ENCODE assay signal across 12 cellular contexts in genomic region chr3:37904614-37905047, GRCh38. TPM values are rescaled to one million over a fixed set of nuclear protein-coding genes. Genes with fewer than 3 reads are reported as not detected.
DNase-seq lines count a peak whose midpoint lies in the region; ATAC-seq and TF ChIP-seq lines count a peak whose summit lies in the region.
"Had no signal": no experiment of that assay in that cellular context is flagged by ENCODE, and none has a peak within 500 bp of the region (broad histone marks: within the 10 kb centered on the region; RNA-seq: fewer than 3 reads in every experiment).

No MANE protein-coding gene starts in this region.

- H3K27me3 ChIP-seq in GM23338 (ENCODE audit: insufficient read depth) = no peaks in the 10 kb centered on the region
- H3K27me3 ChIP-seq in smooth muscle cell (ENCODE audit: low read depth) = no peaks in the 10 kb centered on the region
- no peaks in the 10 kb centered on the region for H3K27me3 ChIP-seq in osteoblast (ENCODE audit: insufficient read depth, low read length)
- H3K27me3 ChIP-seq: ovary, SJSA1 had no signal

- no peaks in the 10 kb centered on the region for H3K9me3 Mint-ChIP-seq in GM23338
- H3K9me3 Mint-ChIP-seq in WTC11 = no peaks in the 10 kb centered on the region
- H3K9me3 Mint-ChIP-seq in activated naive CD4-positive, alpha-beta T cell treated with anti-CD3 and anti-CD28 coated beads, Interleukin-2, amount 50 U/mL, for 72 hours = no peaks in the 10 kb centered on the region

- H3K4me2 ChIP-seq in GM23338 (no peak overlapping the region), smooth muscle cell (peak overlapping the region; percentile 61), osteoblast (ENCODE audit: insufficient read depth, low read length) (no peak overlapping the region)

- CTCF ChIA-PET in WTC11 (lab: Charles Lee) = interaction anchor here (1.5 to 2.7 kb wide), 3 partner anchors 63 to 99 kb away, joined by 3 to 12 read pairs (median 8); no protein-coding TSS in a partner anchor

- H4K20me1 ChIP-seq in GM23338 (replicated peaks; ENCODE audit: insufficient read depth) (no peaks in the 10 kb centered on the region; the same call in 1 of the 2 replicates), smooth muscle cell (ENCODE audit: low read depth) (peaks cover 27% of the 10 kb centered on the region), osteoblast (ENCODE audit: insufficient read depth, low read length) (peaks cover 40% of the 10 kb centered on the region)

- H3K4me3 ChIP-seq in GM23338 (no peak overlapping the region), smooth muscle cell (no peak overlapping the region), osteoblast (ENCODE audit: insufficient read depth, low read length) (no peak overlapping the region)
- H3K4me3 ChIP-seq: ovary, SJSA1 had no signal

- ATAC-seq in GM23338 = peak; percentile 47
- no peak for ATAC-seq in WTC11
- no peak for ATAC-seq in activated naive CD4-positive, alpha-beta T cell treated with anti-CD3 and anti-CD28 coated beads, Interleukin-2, amount 50 U/mL, for 72 hours
- ATAC-seq: activated CD8-positive, alpha-beta T cell treated with anti-CD3 and anti-CD28 coated beads, Interleukin-2, amount 10 ng/mL, durations not matched to agents 7 days and 5 days had no signal

- TF ChIP-seq CTCF in GM23338 (conservative IDR thresholded peaks at IDR 0.05; ENCODE audit: low read depth in 2 of 2) (no peak), WTC11 (IDR thresholded peaks at IDR 0.05) (no peak), smooth muscle cell (IDR thresholded peaks at IDR 0.05; ENCODE audit: borderline replicate concordance, insufficient read depth, poor library complexity, severe bottlenecking) (no peak), osteoblast (IDR thresholded peaks at IDR 0.05; ENCODE audit: extremely low read depth, low read depth, low read length) (no peak)

- POLR2A ChIA-PET in WTC11 (lab: Charles Lee) = no interaction called here

- H3K27ac Mint-ChIP-seq in GM23338 = peak overlapping the region; percentile 82
- H3K27ac Mint-ChIP-seq in WTC11 = peak overlapping the region; percentile 1; the same call in 1 of the 2 replicates
- no peak overlapping the region for H3K27ac Mint-ChIP-seq in activated naive CD4-positive, alpha-beta T cell treated with anti-CD3 and anti-CD28 coated beads, Interleukin-2, amount 50 U/mL, for 72 hours
- H3K27ac Mint-ChIP-seq: activated CD8-positive, alpha-beta T cell treated with anti-CD3 and anti-CD28 coated beads, Interleukin-2, amount 10 ng/mL, durations not matched to agents 7 days and 5 days had no signal

- H3K9me3 ChIP-seq in smooth muscle cell (replicated peaks; ENCODE audit: low read depth) (no peaks in the 10 kb centered on the region), osteoblast (ENCODE audit: low read depth, low read length) (no peaks in the 10 kb centered on the region)
- H3K9me3 ChIP-seq: ovary, SJSA1 had no signal

- H3K4me1 ChIP-seq in GM23338 (ENCODE audit: insufficient read depth) = peaks cover 30% of the 10 kb centered on the region
- H3K4me1 ChIP-seq in smooth muscle cell (ENCODE audit: low read depth) = peaks cover 34% of the 10 kb centered on the region
- H3K4me1 ChIP-seq in osteoblast (ENCODE audit: insufficient read depth, low read length) = peaks cover 20% of the 10 kb centered on the region

- no peak for DNase-seq in GM23338 (ENCODE audit: low spot score)
- DNase-seq in WTC11 (ENCODE audit: low spot score) = no peak
- DNase-seq in fibroblast of the conjunctiva (ENCODE audit: low read depth) = peak; percentile 49
- DNase-seq in smooth muscle cell (lab: John Stamatoyannopoulos, UW; ENCODE audit: unreplicated experiment) = no peak
- no peak for DNase-seq in osteoblast (ENCODE audit: insufficient read length, low spot score, missing footprints)
- no peak for DNase-seq in activated naive CD4-positive, alpha-beta T cell treated with anti-CD3 and anti-CD28 coated beads, Interleukin-2, amount 50 U/mL, for 72 hours (ENCODE audit: low spot score in 2 of 2)
- no peak for DNase-seq in NK-92 treated with Interleukin-12 subunit alpha and Interleukin-12 subunit beta, amount 100 ng/mL, for 24 hours (lab: John Stamatoyannopoulos, UW)
- no peak for DNase-seq in CD1c-positive myeloid dendritic cell (ENCODE audit: extremely low spot score)
- DNase-seq: activated CD8-positive, alpha-beta T cell treated with anti-CD3 and anti-CD28 coated beads, Interleukin-2, amount 10 ng/mL, durations not matched to agents 7 days and 5 days; NCI-H1694; ovary had no signal

- no peaks in the 10 kb centered on the region for H3K27me3 Mint-ChIP-seq in GM23338 (ENCODE audit: insufficient read depth, low read depth, poor library complexity)
- no peaks in the 10 kb centered on the region for H3K27me3 Mint-ChIP-seq in WTC11 (ENCODE audit: low read depth)

- H3F3A ChIP-seq in GM23338 (replicated peaks; ENCODE audit: low read depth) (no peaks in the 10 kb centered on the region), smooth muscle cell (ENCODE audit: low read depth) (peaks cover 5% of the 10 kb centered on the region)

- H2AFZ ChIP-seq in GM23338 (no peak overlapping the region), smooth muscle cell (ENCODE audit: low read depth) (no peak overlapping the region), osteoblast (ENCODE audit: low read length) (no peak overlapping the region)

- H3K36me3 Mint-ChIP-seq in GM23338 (ENCODE audit: low read depth) (no peaks in the 10 kb centered on the region; the same call in 2 of the 3 replicates), WTC11 (no peaks in the 10 kb centered on the region)
- H3K36me3 Mint-ChIP-seq in activated naive CD4-positive, alpha-beta T cell treated with anti-CD3 and anti-CD28 coated beads, Interleukin-2, amount 50 U/mL, for 72 hours = no peaks in the 10 kb centered on the region

- no peaks in the 10 kb centered on the region; the same call in 1 of the 2 replicates for H3K36me3 ChIP-seq in GM23338 (ENCODE audit: insufficient read depth)
- H3K36me3 ChIP-seq in smooth muscle cell (ENCODE audit: low read depth) = no peaks in the 10 kb centered on the region
- H3K36me3 ChIP-seq in osteoblast (ENCODE audit: insufficient read depth, low read length) = peaks cover 3% of the 10 kb centered on the region
- H3K36me3 ChIP-seq: ovary, SJSA1 had no signal

- H3K4me3 Mint-ChIP-seq in GM23338 (no peak overlapping the region), WTC11 (no peak overlapping the region)
- H3K4me3 Mint-ChIP-seq: activated CD8-positive, alpha-beta T cell treated with anti-CD3 and anti-CD28 coated beads, Interleukin-2, amount 10 ng/mL, durations not matched to agents 7 days and 5 days had no signal

- no peak overlapping the region for H3K27ac ChIP-seq in GM23338 (ENCODE audit: low read depth)
- peak overlapping the region; percentile 80 for H3K27ac ChIP-seq in smooth muscle cell (ENCODE audit: low read depth)
- no peak overlapping the region for H3K27ac ChIP-seq in osteoblast (ENCODE audit: low read depth, low read length)
- H3K27ac ChIP-seq: ovary, SJSA1 had no signal

- H3K4me1 Mint-ChIP-seq in GM23338 (peaks cover 37% of the 10 kb centered on the region), WTC11 (peaks cover 33% of the 10 kb centered on the region)

- peaks cover 24% of the 10 kb centered on the region for H3K79me2 ChIP-seq in GM23338 (replicated peaks; ENCODE audit: insufficient read depth)
- H3K79me2 ChIP-seq in smooth muscle cell (ENCODE audit: low read depth) = peaks cover 31% of the 10 kb centered on the region
- H3K79me2 ChIP-seq in osteoblast (ENCODE audit: insufficient read depth, low read length) = peaks cover 51% of the 10 kb centered on the region

- 42% methylated on average over 3 of the region's 3 CpGs for WGBS in smooth muscle cell (ENCODE audit: low lambda C conversion rate)

- peaks cover 4% of the 10 kb centered on the region; the same call in 1 of the 2 replicates for H3K9me2 ChIP-seq in GM23338 (ENCODE audit: insufficient read depth)

- no peak overlapping the region for H3K9ac ChIP-seq in smooth muscle cell (ENCODE audit: low read depth)

TF ChIP-seq in GM23338, 12 proteins besides CTCF, POLR2A, EP300 and RAD21 (continues in another document):
- TF ChIP-seq EZH2phosphoT487 (IDR thresholded peaks at IDR 0.05; ENCODE audit: unreplicated experiment) (no peak), NANOG (IDR thresholded peaks at IDR 0.05; ENCODE audit: borderline replicate concordance) (no peak)

TF ChIP-seq in WTC11, 78 proteins besides CTCF, POLR2A, EP300 and RAD21:
- TF ChIP-seq ZNF317 (CRISPR knock-in tag; IDR thresholded peaks at IDR 0.05; ENCODE audit: borderline replicate concordance, low read depth) (no peak), GABPB1 (CRISPR knock-in tag; IDR thresholded peaks at IDR 0.05) (peak; percentile 68)

RNA-seq across cellular contexts. Expression of gene CTDSPL, which starts 43.0 kb away (rescaled TPM):
- 41.2 and 42.0 TPM in 2 replicates for total RNA-seq in GM23338 (2014; rRNA removed; shearing (Covaris generic))
- polyA plus RNA-seq in GM23338 (2016; fragmentation: Nextera tagmentation; extraction: Ambion mirVana) = 23.2 and 23.8 TPM in 2 replicates
- 28.0 to 41.2 TPM (median 28.6 TPM) in 3 replicates for total RNA-seq in WTC11 (2021)
- 26.8 and 34.3 TPM in 2 replicates for total RNA-seq in smooth muscle cell
- polyA plus RNA-seq in smooth muscle cell = 31.3 and 35.7 TPM in 2 replicates
- 34.7 and 44.5 TPM in 2 replicates for total RNA-seq in osteoblast
- 1 to 10 TPM; 2.1 to 7.0 TPM for total RNA-seq in activated naive CD4-positive, alpha-beta T cell treated with anti-CD3 and anti-CD28 coated beads, Interleukin-2, amount 50 U/mL, for 72 hours

Comparison
In these comparisons a context has a peak if more than half of its experiments do, and no peak if none do; other contexts are left out.
1. H3K27ac Mint-ChIP-seq: peak in GM23338 (single experiment) and WTC11 (single experiment); none in activated naive CD4-positive, alpha-beta T cell treated with anti-CD3 and anti-CD28 coated beads, Interleukin-2, amount 50 U/mL, for 72 hours (0 of 2).